In the genomic region with DNA sequence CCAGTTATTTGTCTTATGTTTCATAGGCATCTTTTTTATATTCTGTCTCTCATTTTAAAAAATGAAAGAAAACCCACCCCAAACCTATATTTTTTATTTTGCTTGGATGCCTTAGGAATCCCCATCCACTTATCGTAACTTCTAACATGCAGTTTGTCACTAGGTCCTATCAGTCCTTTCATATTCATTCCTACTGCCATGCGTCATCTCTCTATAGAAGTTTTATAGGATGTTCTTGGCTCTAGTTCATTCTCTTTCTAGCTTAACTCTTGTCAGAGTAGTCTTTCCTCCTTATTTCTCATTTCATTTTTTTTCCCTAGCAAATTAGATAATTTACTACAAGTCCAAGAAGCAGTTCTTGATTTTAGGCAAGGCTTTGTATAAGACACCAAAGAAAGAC, we compare ENCODE assay signal across 1 cellular context.
TF ChIP-seq lines count a peak whose summit lies in the region.

No MANE protein-coding gene starts in this region.

TF ChIP-seq in GM12878, 131 proteins besides CTCF, POLR2A, EP300 and RAD21:
- no peak for TF ChIP-seq WRNIP1 (IDR thresholded peaks at IDR 0.05; ENCODE audit: borderline replicate concordance, low read depth, low read length)
- no peak for TF ChIP-seq MEF2A (IDR thresholded peaks at IDR 0.05; ENCODE audit: insufficient read depth, low read depth, low read length)
TF ChIP-seq in GM12878: peak in this region for 0.
